In genomic region chr2:99940963-99941362, GRCh38 we compare ENCODE assay signal across 18 cellular contexts.
DNase-seq lines count a peak whose midpoint lies in the region; ATAC-seq, FAIRE-seq and TF ChIP-seq lines count a peak whose summit lies in the region.
"Had no signal": no experiment of that assay in that cellular context is flagged by ENCODE, and none has a peak within 500 bp of the region (broad histone marks: within the 10 kb centered on the region; RNA-seq: fewer than 3 reads in every experiment).

No MANE protein-coding gene starts in this region.

- H3K4me3 ChIP-seq in fibroblast of villous mesenchyme (ENCODE audit: low read depth, low read length) = no peak overlapping the region
- H3K4me3 ChIP-seq in retinal pigment epithelial cell (ENCODE audit: low read length) = no peak overlapping the region
- H3K4me3 ChIP-seq: stomach had no signal

- no peak for TF ChIP-seq POLR2A in H54 (IDR thresholded peaks at IDR 0.05; ENCODE audit: low read depth, low read length)

- ATAC-seq in HG03095 (IDR thresholded peaks at IDR 0.05; ENCODE audit: unreplicated experiment) = no peak
- ATAC-seq: activated T-cell treated with anti-CD3 and anti-CD28 coated beads, Interleukin-2, amount 50 U/mL, for 72 hours had no signal

- DNase-seq in H54 (ENCODE audit: insufficient read length, low spot score) (peak; percentile 33), RPMI7951 (ENCODE audit: low read depth) (peak; percentile 58), fibroblast of villous mesenchyme (ENCODE audit: low read depth) (peak; percentile 3), retinal pigment epithelial cell (ENCODE audit: low read depth) (peak; percentile 19), SW 1271 (lab: John Stamatoyannopoulos, UW) (no peak), SHP77 treated with DMSO at 0.1 percent for 48 hours (lab: John Stamatoyannopoulos, UW) (no peak), NAMALWA (ENCODE audit: low spot score) (no peak)
- DNase-seq: activated CD4-positive, alpha-beta T cell treated with anti-CD3 and anti-CD28 coated beads, Interleukin-2, amount 50 U/mL, for 1 hour; activated T-cell treated with anti-CD3 and anti-CD28 coated beads, Interleukin-2, amount 50 U/mL, for 72 hours; amniotic stem cell; foreskin fibroblast; immature natural killer cell; naive B cell; NCI-H1694; SIG-M5; stomach had no signal

- TF ChIP-seq CTCF in fibroblast of villous mesenchyme (IDR thresholded peaks at IDR 0.05; ENCODE audit: insufficient read depth, low read depth, low read length) (no peak), retinal pigment epithelial cell (conservative IDR thresholded peaks at IDR 0.05; ENCODE audit: low read depth, low read length) (no peak)

- peak; percentile 95 for FAIRE-seq in H54 (lab: Jason Lieb, UNC)
- FAIRE-seq: GM18507 had no signal

Comparison
In these comparisons a context has a peak if more than half of its experiments do, and no peak if none do; other contexts are left out.
1. DNase-seq: peak in H54 (single experiment), RPMI7951 (single experiment), fibroblast of villous mesenchyme (single experiment) and retinal pigment epithelial cell (single experiment); none in SW 1271 (0 of 2), SHP77 treated with DMSO at 0.1 percent for 48 hours (single experiment) and NAMALWA (single experiment).